1 cellular context compared by ENCODE assay signal in genomic region chr4:184733654-184734524, GRCh38.
TF ChIP-seq lines count a peak whose summit lies in the region.

Gene CENPU (minus strand): TSS chr4:184734096. CDS start chr4:184734062, 34 bp downstream.

TF ChIP-seq in HepG2, 621 proteins besides CTCF, POLR2A, EP300 and RAD21 (continued from another document):
- TF ChIP-seq ZNF609 (CRISPR knock-in tag; IDR thresholded peaks at IDR 0.05; ENCODE audit: borderline replicate concordance) (peak; percentile 73; the same call in 1 of the 2 replicates), LRRFIP1 (CRISPR knock-in tag; conservative IDR thresholded peaks at IDR 0.05) (no peak; the same call in 1 of the 2 replicates), HMG20B (CRISPR knock-in tag; conservative IDR thresholded peaks at IDR 0.05) (peak; percentile 80; the same call in 1 of the 2 replicates), TARDBP (CRISPR knock-in tag; IDR thresholded peaks at IDR 0.05) (peak; percentile 99), TFAP4 (IDR thresholded peaks at IDR 0.05; ENCODE audit: borderline replicate concordance, low read depth) (peak; percentile 90), KLF6 (CRISPR knock-in tag; IDR thresholded peaks at IDR 0.05) (peak; percentile 99), FOXJ3 (CRISPR knock-in tag; IDR thresholded peaks at IDR 0.05; ENCODE audit: borderline replicate concordance) (peak; percentile 90), PHF20 (CRISPR knock-in tag; IDR thresholded peaks at IDR 0.05) (peak; percentile 76), CREB3 (CRISPR knock-in tag; IDR thresholded peaks at IDR 0.05) (0 out of 2 replicates have a peak, but pooled peaks have one; percentile 66), TCF7 (IDR thresholded peaks at IDR 0.05; ENCODE audit: low read depth) (no peak), E2F1 (CRISPR knock-in tag; IDR thresholded peaks at IDR 0.05) (peak; percentile 99), SCMH1 (CRISPR knock-in tag; IDR thresholded peaks at IDR 0.05; ENCODE audit: borderline replicate concordance) (no peak), HNRNPH1 (optimal IDR thresholded peaks at IDR 0.05; ENCODE audit: low read depth, low read length) (no peak), ZNF354B (CRISPR knock-in tag; IDR thresholded peaks at IDR 0.05) (peak; percentile 98), ZNF292 (CRISPR knock-in tag; IDR thresholded peaks at IDR 0.05; ENCODE audit: borderline replicate concordance, low read depth) (peak; percentile 83), FOSL2 (CRISPR knock-in tag; IDR thresholded peaks at IDR 0.05) (peak; percentile 73), CHD4 (IDR thresholded peaks at IDR 0.05; ENCODE audit: borderline replicate concordance, low read length) (no peak), HNF1A (IDR thresholded peaks at IDR 0.05; ENCODE audit: low read depth) (0 out of 2 replicates have a peak, but pooled peaks have one; percentile 27), HNF1A (CRISPR knock-in tag; IDR thresholded peaks at IDR 0.05; ENCODE audit: borderline replicate concordance) (peak; percentile 93; the same call in 1 of the 2 replicates), ZNF274 (CRISPR knock-in tag; IDR thresholded peaks at IDR 0.05) (peak; percentile 92), PHF21A (CRISPR knock-in tag; IDR thresholded peaks at IDR 0.05) (peak; percentile 93), ZNF484 (CRISPR knock-in tag; IDR thresholded peaks at IDR 0.05; ENCODE audit: borderline replicate concordance, low read depth) (no peak), LCORL (IDR thresholded peaks at IDR 0.05) (peak; percentile 71; the same call in 1 of the 2 replicates), LCORL (CRISPR knock-in tag; IDR thresholded peaks at IDR 0.05) (peak; percentile 92), ZNF770 (CRISPR knock-in tag; IDR thresholded peaks at IDR 0.05) (peak; percentile 83), HNRNPUL1 (IDR thresholded peaks at IDR 0.05; ENCODE audit: low read depth, low read length) (peak; percentile 84), JARID2 (CRISPR knock-in tag; IDR thresholded peaks at IDR 0.05; ENCODE audit: insufficient replicate concordance) (no peak), TOE1 (CRISPR knock-in tag; IDR thresholded peaks at IDR 0.05) (peak; percentile 90), ATM (IDR thresholded peaks at IDR 0.05; ENCODE audit: borderline replicate concordance) (no peak), CCAR2 (optimal IDR thresholded peaks at IDR 0.05; ENCODE audit: low read depth, low read length) (peak; percentile 75), TBP (CRISPR knock-in tag; IDR thresholded peaks at IDR 0.05) (0 out of 2 replicates have a peak, but pooled peaks have one; percentile 8), MED8 (CRISPR knock-in tag; IDR thresholded peaks at IDR 0.05; ENCODE audit: insufficient replicate concordance) (peak; percentile 71), ZNF761 (CRISPR knock-in tag; conservative IDR thresholded peaks at IDR 0.05) (peak; percentile 90; the same call in 1 of the 2 replicates), ZMYM4 (CRISPR knock-in tag; IDR thresholded peaks at IDR 0.05) (peak; percentile 99), RAD51 (IDR thresholded peaks at IDR 0.05; ENCODE audit: borderline replicate concordance) (peak; percentile 24; the same call in 1 of the 2 replicates), NCOA5 (CRISPR knock-in tag; IDR thresholded peaks at IDR 0.05) (no peak), ZNF101 (CRISPR knock-in tag; IDR thresholded peaks at IDR 0.05; ENCODE audit: borderline replicate concordance, low read depth) (peak; percentile 86; the same call in 1 of the 2 replicates), YEATS4 (CRISPR knock-in tag; IDR thresholded peaks at IDR 0.05; ENCODE audit: borderline replicate concordance) (peak; percentile 95), ZNF775 (CRISPR knock-in tag; IDR thresholded peaks at IDR 0.05; ENCODE audit: borderline replicate concordance) (peak; percentile 91; the same call in 1 of the 2 replicates), POLR2AphosphoS5 (IDR thresholded peaks at IDR 0.05; ENCODE audit: low read depth, low read length) (peak; percentile 67), ZNF788 (CRISPR knock-in tag; IDR thresholded peaks at IDR 0.05; ENCODE audit: borderline replicate concordance) (peak; percentile 100), RELA (CRISPR knock-in tag; IDR thresholded peaks at IDR 0.05) (no peak; the same call in 1 of the 2 replicates), TFDP2 (CRISPR knock-in tag; IDR thresholded peaks at IDR 0.05) (peak; percentile 99), AGO2 (optimal IDR thresholded peaks at IDR 0.05; ENCODE audit: low read depth, low read length) (no peak), FOXC1 (CRISPR knock-in tag; IDR thresholded peaks at IDR 0.05; ENCODE audit: borderline replicate concordance) (peak; percentile 93; the same call in 1 of the 2 replicates), GTF2F1 (IDR thresholded peaks at IDR 0.05; ENCODE audit: low read length) (no peak), MTF2 (CRISPR knock-in tag; IDR thresholded peaks at IDR 0.05; ENCODE audit: borderline replicate concordance) (no peak), ELF1 (CRISPR knock-in tag; IDR thresholded peaks at IDR 0.05) (peak; percentile 83), ZSCAN21 (CRISPR knock-in tag; IDR thresholded peaks at IDR 0.05; ENCODE audit: borderline replicate concordance) (peak; percentile 97)
TF ChIP-seq in HepG2: peak in this region for 458.
